In genomic region chr2:176779917-176780316, GRCh38 we compare ENCODE assay signal across 14 cellular contexts.
DNase-seq lines count a peak whose midpoint lies in the region; ATAC-seq, FAIRE-seq and TF ChIP-seq lines count a peak whose summit lies in the region.
"Had no signal": no experiment of that assay in that cellular context is flagged by ENCODE, and none has a peak within 500 bp of the region (broad histone marks: within the 10 kb centered on the region; RNA-seq: fewer than 3 reads in every experiment).

No MANE protein-coding gene starts in this region.

- no peak for FAIRE-seq in A549 (lab: Jason Lieb, UNC)
- FAIRE-seq: A204.1, K562 had no signal

- H4K20me1 ChIP-seq in Loucy (ENCODE audit: insufficient read depth, low read length, poor library complexity, severe bottlenecking) = no peaks in the 10 kb centered on the region

- DNase-seq in A549 (ENCODE audit: low read depth in 1 of 2, low spot score in 1 of 2) (no peak), dorsolateral prefrontal cortex (no peak), DMS153 treated with DMSO at 0.1 percent for 48 hours (lab: John Stamatoyannopoulos, UW; ENCODE audit: unreplicated experiment) (no peak)
- DNase-seq in CD8-positive, alpha-beta T cell = no peak
- DNase-seq: AML-193; CD4-positive, alpha-beta memory T cell; COR-L47; DMS 273 treated with DMSO at 0.1 percent for 48 hours had no signal

- TF ChIP-seq EP300 in A549 (IDR thresholded peaks at IDR 0.05) = no peak

- 20% methylated on average over 4 of the region's 4 CpGs for WGBS in A549 (ENCODE audit: missing lambda C conversion rate)

- ATAC-seq in A549 (no peak), HG02938 (IDR thresholded peaks at IDR 0.05; ENCODE audit: unreplicated experiment) (no peak)
- no peak for ATAC-seq in CD8-positive, alpha-beta T cell
- ATAC-seq: K562 had no signal

- CTCF ChIA-PET in A549 (lab: Yijun Ruan, JAX) = no interaction called here
- CTCF ChIA-PET in CD8-positive, alpha-beta T cell (lab: Charles Lee) = interaction anchor here (0.7 to 1.6 kb wide), 2 partner anchors 9 to 35 kb away, joined by 3 to 4 read pairs; no protein-coding TSS in a partner anchor

- H3K9me3 Mint-ChIP-seq in CD8-positive, alpha-beta T cell = peaks cover 14% of the 10 kb centered on the region

- no peaks in the 10 kb centered on the region for H3K36me3 ChIP-seq in CD8-positive, alpha-beta T cell (ENCODE audit: insufficient read depth, low read length)
- no peaks in the 10 kb centered on the region for H3K36me3 ChIP-seq in Loucy (ENCODE audit: insufficient read depth, low read length)
- H3K36me3 ChIP-seq: HAP-1 had no signal

- no peaks in the 10 kb centered on the region for H3K27me3 Mint-ChIP-seq in CD8-positive, alpha-beta T cell (ENCODE audit: low read depth)

- no peak overlapping the region for H3K4me3 Mint-ChIP-seq in CD8-positive, alpha-beta T cell
- H3K4me3 Mint-ChIP-seq: CD4-positive, alpha-beta memory T cell had no signal

- peaks cover 10% of the 10 kb centered on the region for H3K4me1 Mint-ChIP-seq in CD8-positive, alpha-beta T cell (ENCODE audit: low read depth)

- H3K4me2 ChIP-seq in A549 (no peak overlapping the region), Loucy (ENCODE audit: low read depth, low read length, poor library complexity, severe bottlenecking) (peak overlapping the region; percentile 73)

- H3F3A ChIP-seq in Loucy (ENCODE audit: low read depth) = peaks cover 15% of the 10 kb centered on the region

- POLR2A ChIA-PET in A549 (lab: Yijun Ruan, JAX) = no interaction called here
- POLR2A ChIA-PET in CD8-positive, alpha-beta T cell (lab: Charles Lee) = no interaction called here

- H2AFZ ChIP-seq in Loucy (ENCODE audit: low read length) = no peak overlapping the region

- H3K36me3 Mint-ChIP-seq in CD8-positive, alpha-beta T cell = peaks cover 10% of the 10 kb centered on the region

- TF ChIP-seq POLR2A in A549 (IDR thresholded peaks at IDR 0.05; ENCODE audit: low read length) = no peak

- H3K4me3 ChIP-seq in A549 = no peak overlapping the region
- H3K4me3 ChIP-seq in CD8-positive, alpha-beta T cell (ENCODE audit: low read depth, low read length) = no peak overlapping the region
- peak overlapping the region; percentile 33 for H3K4me3 ChIP-seq in Loucy (ENCODE audit: low read length, poor library complexity, severe bottlenecking)
- no peak overlapping the region for H3K4me3 ChIP-seq in dorsolateral prefrontal cortex
- H3K4me3 ChIP-seq: HAP-1, K562 had no signal

- H3K79me2 ChIP-seq in Loucy (ENCODE audit: insufficient read depth, low read length) = no peaks in the 10 kb centered on the region

- H3K27ac Mint-ChIP-seq in CD8-positive, alpha-beta T cell = peak overlapping the region; percentile 0

- no peaks in the 10 kb centered on the region for H3K9me2 ChIP-seq in Loucy (replicated peaks; ENCODE audit: low read depth, low read length)

- H3K9ac ChIP-seq in Loucy (ENCODE audit: low read depth, low read length, poor library complexity, severe bottlenecking) = peak overlapping the region; percentile 17

- H3K27ac ChIP-seq in A549 = no peak overlapping the region
- no peak overlapping the region for H3K27ac ChIP-seq in CD8-positive, alpha-beta T cell (ENCODE audit: low read depth, low read length)
- peak overlapping the region in 41 of 59 donors; percentile 4 to 83 (median 57) for H3K27ac ChIP-seq in dorsolateral prefrontal cortex
- H3K27ac ChIP-seq: C4-2B had no signal

- H3K9me3 ChIP-seq in A549 (no peaks in the 10 kb centered on the region), Loucy (ENCODE audit: insufficient read depth, low read depth, low read length) (peaks cover 11% of the 10 kb centered on the region; the same call in 1 of the 2 replicates)
- peaks cover 4% of the 10 kb centered on the region for H3K9me3 ChIP-seq in CD8-positive, alpha-beta T cell (ENCODE audit: low read length)
- H3K9me3 ChIP-seq: HAP-1 had no signal

- intact Hi-C loops in CD8-positive, alpha-beta T cell (cut with DNase I, micrococcal nuclease) = no loop called here
- intact Hi-C loops in dorsolateral prefrontal cortex (cut with DNase I) = no loop called here

- H3K4me1 ChIP-seq in A549 = no peaks in the 10 kb centered on the region
- peaks cover 5% of the 10 kb centered on the region for H3K4me1 ChIP-seq in CD8-positive, alpha-beta T cell (ENCODE audit: insufficient read depth, low read length)
- peaks cover 53% of the 10 kb centered on the region for H3K4me1 ChIP-seq in Loucy (ENCODE audit: insufficient read depth, low read length, poor library complexity, severe bottlenecking)
- H3K4me1 ChIP-seq: HAP-1 had no signal

- H3K27me3 ChIP-seq in CD8-positive, alpha-beta T cell (ENCODE audit: insufficient read depth, low read length) = no peaks in the 10 kb centered on the region
- H3K27me3 ChIP-seq in Loucy (ENCODE audit: insufficient read depth, low read length, poor library complexity, severe bottlenecking) (peaks cover 7% of the 10 kb centered on the region), dorsolateral prefrontal cortex (no peaks in the 10 kb centered on the region)

- no peak for TF ChIP-seq RAD21 in A549 (conservative IDR thresholded peaks at IDR 0.05 in 1 of 2, IDR thresholded peaks at IDR 0.05 in 1 of 2)

- TF ChIP-seq CTCF in A549 (IDR thresholded peaks at IDR 0.05) = no peak
- TF ChIP-seq CTCF in CD8-positive, alpha-beta T cell (IDR thresholded peaks at IDR 0.05) = no peak
- TF ChIP-seq CTCF in Loucy (conservative IDR thresholded peaks at IDR 0.05; ENCODE audit: low read length) = no peak
- no peak for TF ChIP-seq CTCF in dorsolateral prefrontal cortex (IDR thresholded peaks at IDR 0.05 in 54 of 56, conservative IDR thresholded peaks at IDR 0.05 in 2 of 56; ENCODE audit: low read depth in 1 of 56, partially characterized antibody in 56 of 56)

TF ChIP-seq in A549, 52 proteins besides CTCF, POLR2A, EP300 and RAD21:
- TF ChIP-seq CHD2 (IDR thresholded peaks at IDR 0.05; ENCODE audit: low read length, partially characterized antibody) (no peak), MAFK (IDR thresholded peaks at IDR 0.05; ENCODE audit: partially characterized antibody) (peak; percentile 28), RARB (CRISPR knock-in tag; IDR thresholded peaks at IDR 0.05) (no peak), TFCP2L1 (CRISPR knock-in tag; IDR thresholded peaks at IDR 0.05) (no peak), ZNF302 (CRISPR knock-in tag; IDR thresholded peaks at IDR 0.05) (no peak), CBX2 (IDR thresholded peaks at IDR 0.05; ENCODE audit: borderline replicate concordance, low read depth) (no peak), USF2 (IDR thresholded peaks at IDR 0.05) (no peak), REST (IDR thresholded peaks at IDR 0.05) (no peak)

Comparison
In these comparisons a context has a peak if more than half of its experiments do, and no peak if none do; other contexts are left out.
1. H3K27ac ChIP-seq: peak in dorsolateral prefrontal cortex (41 of 59); none in A549 (0 of 2) and CD8-positive, alpha-beta T cell (single experiment).